Comparison of ENCODE assay signal across 10 cellular contexts in the genomic region with DNA sequence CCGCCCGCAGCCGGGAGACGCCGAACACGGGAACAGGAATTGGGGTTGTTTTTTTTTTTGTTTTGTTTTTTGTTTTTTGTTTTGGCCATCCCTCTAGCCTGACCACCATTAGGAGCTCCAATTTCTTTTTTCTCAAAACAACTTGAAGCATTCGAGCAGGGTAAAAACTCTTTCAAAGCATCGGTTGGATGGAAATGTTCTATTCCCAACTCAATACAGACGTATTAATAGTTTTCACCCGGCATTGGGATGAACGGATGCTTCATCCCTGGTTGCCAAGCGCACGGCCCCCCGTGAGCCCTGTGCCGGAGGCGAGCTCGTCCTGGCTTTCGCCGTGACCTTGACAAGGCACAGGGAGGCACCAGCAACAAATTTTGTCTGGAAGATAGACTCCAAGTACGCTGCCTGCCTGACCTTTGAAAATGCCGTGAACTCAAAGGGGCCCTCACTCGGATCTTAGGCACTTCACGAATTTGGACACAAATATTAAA. TPM values are rescaled to one million over a fixed set of nuclear protein-coding genes. Genes with fewer than 3 reads are reported as not detected.
DNase-seq lines count a peak whose midpoint lies in the region; ATAC-seq and TF ChIP-seq lines count a peak whose summit lies in the region.
"Had no signal": no experiment of that assay in that cellular context is flagged by ENCODE, and none has a peak within 500 bp of the region (broad histone marks: within the 10 kb centered on the region; RNA-seq: fewer than 3 reads in every experiment).

No MANE protein-coding gene starts in this region.

- H3K4me3 ChIP-seq in LNCaP clone FGC (ENCODE audit: low read depth, low read length) (no peak overlapping the region), esophagus muscularis mucosa (peak overlapping the region; percentile 42 to 56 (median 44)), smooth muscle cell (no peak overlapping the region)

- DNase-seq in activated CD4-positive, alpha-beta T cell treated with anti-CD3 and anti-CD28 coated beads, Interleukin-2, amount 10 ng/mL, durations not matched to agents 24 days and 14 days: no peak
- no peak for DNase-seq in activated CD4-positive, alpha-beta T cell treated with anti-CD3 and anti-CD28 coated beads, Interleukin-2, amount 50 U/mL, for 1 hour
- DNase-seq in LNCaP clone FGC (ENCODE audit: low read depth): no peak
- DNase-seq in esophagus muscularis mucosa (ENCODE audit: extremely low spot score): no peak
- DNase-seq in smooth muscle cell (lab: John Stamatoyannopoulos, UW; ENCODE audit: unreplicated experiment): no peak
- no peak for DNase-seq in SHP77 (lab: John Stamatoyannopoulos, UW)
- DNase-seq in NCI-H2081 (lab: John Stamatoyannopoulos, UW): no peak
- DNase-seq: C1 segment of cervical spinal cord had no signal

- H3F3A ChIP-seq in smooth muscle cell (ENCODE audit: low read depth): no peaks in the 10 kb centered on the region

- intact Hi-C loops in activated CD4-positive, alpha-beta T cell treated with anti-CD3 and anti-CD28 coated beads, Interleukin-2, amount 10 ng/mL, durations not matched to agents 24 days and 14 days (cut with micrococcal nuclease): loop anchor here (1.0 kb wide), 1 partner anchor 143 kb away; no protein-coding TSS in a partner anchor
- intact Hi-C loops in esophagus muscularis mucosa (cut with DNase I): no loop called here

- TF ChIP-seq CTCF in LNCaP clone FGC (IDR thresholded peaks at IDR 0.05; ENCODE audit: control insufficient read depth, extremely low read depth, insufficient read depth) (peak; percentile 36; the same call in 1 of the 2 replicates), esophagus muscularis mucosa (IDR thresholded peaks at IDR 0.05) (no peak), smooth muscle cell (IDR thresholded peaks at IDR 0.05; ENCODE audit: borderline replicate concordance, insufficient read depth, poor library complexity, severe bottlenecking) (no peak)

- H3K27me3 ChIP-seq in esophagus muscularis mucosa (peaks cover 0 to 32% (median 5%) of the 10 kb centered on the region in 4 donors), smooth muscle cell (ENCODE audit: low read depth) (peaks cover 39% of the 10 kb centered on the region)

- peaks cover 28% of the 10 kb centered on the region for H3K27me3 Mint-ChIP-seq in activated CD4-positive, alpha-beta T cell treated with anti-CD3 and anti-CD28 coated beads, Interleukin-2, amount 10 ng/mL, durations not matched to agents 24 days and 14 days

- TF ChIP-seq POLR2A in esophagus muscularis mucosa (IDR thresholded peaks at IDR 0.05; ENCODE audit: low read depth) (no peak), GM18505 (IDR thresholded peaks at IDR 0.05; ENCODE audit: borderline replicate concordance, extremely low read depth, insufficient read depth, insufficient read length) (no peak)

- 50% methylated on average over 23 of the region's 23 CpGs for WGBS in esophagus muscularis mucosa
- WGBS in smooth muscle cell (ENCODE audit: low lambda C conversion rate): 62% methylated on average over 17 of the region's 23 CpGs

- H3K27ac ChIP-seq in esophagus muscularis mucosa (replicated peaks in 1 of 4) (no peak overlapping the region), smooth muscle cell (ENCODE audit: low read depth) (no peak overlapping the region)

- H2AFZ ChIP-seq in smooth muscle cell (ENCODE audit: low read depth): no peak overlapping the region

- no peaks in the 10 kb centered on the region for H3K36me3 ChIP-seq in esophagus muscularis mucosa
- no peaks in the 10 kb centered on the region for H3K36me3 ChIP-seq in smooth muscle cell (ENCODE audit: low read depth)

- H3K9me3 Mint-ChIP-seq in activated CD4-positive, alpha-beta T cell treated with anti-CD3 and anti-CD28 coated beads, Interleukin-2, amount 10 ng/mL, durations not matched to agents 24 days and 14 days: no peaks in the 10 kb centered on the region

- H3K9me3 ChIP-seq in esophagus muscularis mucosa (no peaks in the 10 kb centered on the region), smooth muscle cell (replicated peaks; ENCODE audit: low read depth) (no peaks in the 10 kb centered on the region)

- H3K36me3 Mint-ChIP-seq in activated CD4-positive, alpha-beta T cell treated with anti-CD3 and anti-CD28 coated beads, Interleukin-2, amount 10 ng/mL, durations not matched to agents 24 days and 14 days (ENCODE audit: low read depth): no peaks in the 10 kb centered on the region

- no peaks in the 10 kb centered on the region for H4K20me1 ChIP-seq in smooth muscle cell (ENCODE audit: low read depth)

- peaks cover 2% of the 10 kb centered on the region for H3K4me1 Mint-ChIP-seq in activated CD4-positive, alpha-beta T cell treated with anti-CD3 and anti-CD28 coated beads, Interleukin-2, amount 10 ng/mL, durations not matched to agents 24 days and 14 days

- no peak overlapping the region for H3K27ac Mint-ChIP-seq in activated CD4-positive, alpha-beta T cell treated with anti-CD3 and anti-CD28 coated beads, Interleukin-2, amount 10 ng/mL, durations not matched to agents 24 days and 14 days

- no peak for TF ChIP-seq EP300 in esophagus muscularis mucosa (IDR thresholded peaks at IDR 0.05)

- H3K9ac ChIP-seq in smooth muscle cell (ENCODE audit: low read depth): no peak overlapping the region

- peaks cover 3 to 17% (median 14%) of the 10 kb centered on the region in 4 donors for H3K4me1 ChIP-seq in esophagus muscularis mucosa
- no peaks in the 10 kb centered on the region for H3K4me1 ChIP-seq in smooth muscle cell (ENCODE audit: low read depth)

- ATAC-seq in GM18505 (IDR thresholded peaks at IDR 0.05; ENCODE audit: unreplicated experiment): no peak
- ATAC-seq: sciatic nerve had no signal

- peak overlapping the region; percentile 43 for H3K4me3 Mint-ChIP-seq in activated CD4-positive, alpha-beta T cell treated with anti-CD3 and anti-CD28 coated beads, Interleukin-2, amount 10 ng/mL, durations not matched to agents 24 days and 14 days

- H3K4me2 ChIP-seq in smooth muscle cell: peak overlapping the region; percentile 65

- H3K79me2 ChIP-seq in smooth muscle cell (ENCODE audit: low read depth): no peaks in the 10 kb centered on the region

RNA-seq across cellular contexts. Expression of a gene that starts 0.4 kb away (rescaled TPM):
- 0.31 and 0.37 TPM in 2 replicates for total RNA-seq in activated CD4-positive, alpha-beta T cell treated with anti-CD3 and anti-CD28 coated beads, Interleukin-2, amount 10 ng/mL, durations not matched to agents 24 days and 14 days
- total RNA-seq in esophagus muscularis mucosa: under 1 TPM in 2 of 4 donors, not detected in 2; 0.13 to 0.33 TPM
- total RNA-seq in smooth muscle cell: 0.54 and 1.6 TPM in 2 replicates
- polyA plus RNA-seq in smooth muscle cell: not detected in 2 replicates

Comparison
In these comparisons a context has a peak if more than half of its experiments do, and no peak if none do; other contexts are left out.
1. H3K4me3 ChIP-seq: peak in esophagus muscularis mucosa (4 of 4); none in LNCaP clone FGC (single experiment) and smooth muscle cell (single experiment).